Comparison of ENCODE assay signal across 6 cellular contexts in genomic region chr17:75110307-75110937, GRCh38. TPM values are rescaled to one million over a fixed set of nuclear protein-coding genes. Genes with fewer than 3 reads are reported as not detected.
DNase-seq lines count a peak whose midpoint lies in the region; ATAC-seq, FAIRE-seq and TF ChIP-seq lines count a peak whose summit lies in the region.

No MANE protein-coding gene starts in this region.

- intact Hi-C loops in CD14-positive monocyte (cut with micrococcal nuclease) (loop anchor here (5.0 to 10.0 kb wide), 4 partner anchors 33 to 94 kb away; partner anchors contain the start of genes JPT1 (in 1 of the 2) and NUP85 (in 1 of the 2)), left ventricle myocardium superior (cut with micrococcal nuclease) (no loop called here)

- peaks cover 52% of the 10 kb centered on the region for H3K4me1 Mint-ChIP-seq in CD14-positive monocyte
- peaks cover 33% of the 10 kb centered on the region for H3K4me1 Mint-ChIP-seq in type B pancreatic cell (ENCODE audit: unreplicated experiment)

- H3K36me3 Mint-ChIP-seq in CD14-positive monocyte (peaks cover 22 to 26% of the 10 kb centered on the region in 2 donors), type B pancreatic cell (peaks cover 12% of the 10 kb centered on the region)

- TF ChIP-seq CTCF in CD14-positive monocyte (IDR thresholded peaks at IDR 0.05), result no peak
- TF ChIP-seq CTCF in RWPE1 (conservative IDR thresholded peaks at IDR 0.05; ENCODE audit: low read depth), result no peak
- no peak for TF ChIP-seq CTCF in type B pancreatic cell (conservative IDR thresholded peaks at IDR 0.05)

- H3K4me3 Mint-ChIP-seq in CD14-positive monocyte, result peak overlapping the region; percentile 85 to 93
- H3K4me3 Mint-ChIP-seq in type B pancreatic cell, result peak overlapping the region; percentile 91

- peaks cover 0 to 6% (median 6%) of the 10 kb centered on the region in 3 donors for H3K27me3 Mint-ChIP-seq in CD14-positive monocyte (ENCODE audit: low read depth in 3 of 3)
- H3K27me3 Mint-ChIP-seq in type B pancreatic cell, result peaks cover 4% of the 10 kb centered on the region

- ATAC-seq in left ventricle myocardium superior, result peak; percentile 8

- H3K27ac Mint-ChIP-seq in CD14-positive monocyte (peak overlapping the region in 5 of 7 donors; percentile 26 to 81 (median 64)), type B pancreatic cell (peak overlapping the region; percentile 83)

- CTCF ChIA-PET in RWPE1 (lab: Yijun Ruan, JAX), result interaction anchor here (0.5 to 2.0 kb wide), 5 partner anchors 21 to 91 kb away, joined by 3 to 6 read pairs (median 4); partner anchors contain the start of gene NT5C

- H3K9me3 Mint-ChIP-seq in CD14-positive monocyte, result no peaks in the 10 kb centered on the region
- H3K9me3 Mint-ChIP-seq in type B pancreatic cell, result no peaks in the 10 kb centered on the region

- FAIRE-seq in H54 (lab: Jason Lieb, UNC), result no peak

- POLR2A ChIA-PET in RWPE1 (lab: Yijun Ruan, JAX; ENCODE audit: low non-redundant PET), result interaction anchor here (1.1 kb wide), 1 partner anchor 50 kb away, joined by 4 read pairs; no protein-coding TSS in a partner anchor

- peak overlapping the region; percentile 81 for H3K27ac ChIP-seq in RWPE1

- DNase-seq in CD14-positive monocyte (ENCODE audit: low spot score), result no peak
- DNase-seq in RWPE1 (ENCODE audit: low spot score), result no peak
- DNase-seq in left ventricle myocardium superior, result peak; percentile 41
- no peak for DNase-seq in type B pancreatic cell (ENCODE audit: extremely low spot score, unreplicated experiment)
- no peak for DNase-seq in superior temporal gyrus (ENCODE audit: extremely low spot score)
- DNase-seq in H54 (ENCODE audit: insufficient read length, low spot score), result no peak

- TF ChIP-seq POLR2A in H54 (IDR thresholded peaks at IDR 0.05; ENCODE audit: low read depth, low read length), result no peak

RNA-seq across cellular contexts. Expression of gene ARMC7, which starts 0.7 kb away (rescaled TPM):
- polyA plus RNA-seq in CD14-positive monocyte, result 1 to 10 TPM; 1.3 to 2.1 TPM
- total RNA-seq in left ventricle myocardium superior (6.0 TPM), type B pancreatic cell (ENCODE audit: low replicate concordance) (14.0 and 19.7 TPM in 2 replicates)

RNA-seq across cellular contexts. Expression of gene NT5C, which starts 21.1 kb away (rescaled TPM):
- polyA plus RNA-seq in CD14-positive monocyte, result 10 to 100 TPM; 27.8 to 36.2 TPM
- total RNA-seq in left ventricle myocardium superior, result 25.5 TPM
- total RNA-seq in type B pancreatic cell (ENCODE audit: low replicate concordance), result 33.6 and 40.7 TPM in 2 replicates

RNA-seq across cellular contexts. Expression of gene SLC16A5, which starts 22.7 kb away (rescaled TPM):
- polyA plus RNA-seq in CD14-positive monocyte, result 10 to 100 TPM; 26.1 to 27.0 TPM
- total RNA-seq in left ventricle myocardium superior (7.2 TPM), type B pancreatic cell (ENCODE audit: low replicate concordance) (16.4 and 42.0 TPM in 2 replicates)

RNA-seq across cellular contexts. Expression of gene JPT1, which starts 43.9 kb away (rescaled TPM):
- polyA plus RNA-seq in CD14-positive monocyte, result 100 to 1,000 TPM; 156 to 181 TPM
- total RNA-seq in left ventricle myocardium superior (14.0 TPM), type B pancreatic cell (ENCODE audit: low replicate concordance) (136 and 170 TPM in 2 replicates)
